Comparison of ENCODE assay signal across 14 cellular contexts in genomic region chr21:34695434-34695833, GRCh38. TPM values are rescaled to one million over a fixed set of nuclear protein-coding genes. Genes with fewer than 3 reads are reported as not detected.
DNase-seq lines count a peak whose midpoint lies in the region; ATAC-seq lines count a peak whose summit lies in the region.
"Had no signal": no experiment of that assay in that cellular context is flagged by ENCODE, and none has a peak within 500 bp of the region (broad histone marks: within the 10 kb centered on the region; RNA-seq: fewer than 3 reads in every experiment).

No MANE protein-coding gene starts in this region.

- intact Hi-C loops in Right ventricle myocardium inferior (cut with DNase I): no loop called here

- ATAC-seq in GM18511 (IDR thresholded peaks at IDR 0.05; ENCODE audit: unreplicated experiment) (peak; percentile 93), GM21423 (IDR thresholded peaks at IDR 0.05; ENCODE audit: unreplicated experiment) (peak; percentile 66), HG03095 (IDR thresholded peaks at IDR 0.05; ENCODE audit: unreplicated experiment) (peak; percentile 77), Right ventricle myocardium inferior (no peak)
- ATAC-seq: PC-3, T-helper 17 cell had no signal

- DNase-seq in fibroblast of gingiva (ENCODE audit: low read depth) (peak; percentile 41), Right ventricle myocardium inferior (ENCODE audit: missing footprints) (no peak), NCI-H524 treated with DMSO at 0.1 percent for 48 hours (lab: John Stamatoyannopoulos, UW) (no peak), NCI-H774 (lab: John Stamatoyannopoulos, UW) (no peak), NCI-H2107 treated with DMSO at 0.1 percent for 48 hours (lab: John Stamatoyannopoulos, UW; ENCODE audit: unreplicated experiment) (no peak)
- DNase-seq: activated CD4-positive, alpha-beta T cell treated with anti-CD3 and anti-CD28 coated beads, Interleukin-2, amount 50 U/mL, for 4 hours; activated gamma-delta T cell; C1 segment of cervical spinal cord; NCI-H187 treated with DMSO at 0.1 percent for 48 hours; PC-3; T-helper 17 cell had no signal

RNA-seq across cellular contexts. Expression of gene CLIC6, which starts 26.6 kb away (rescaled TPM):
- total RNA-seq in Right ventricle myocardium inferior: 6.8 TPM
- total RNA-seq: PC-3 had no signal
